Comparison of ENCODE assay signal across 1 cellular context in the genomic region with DNA sequence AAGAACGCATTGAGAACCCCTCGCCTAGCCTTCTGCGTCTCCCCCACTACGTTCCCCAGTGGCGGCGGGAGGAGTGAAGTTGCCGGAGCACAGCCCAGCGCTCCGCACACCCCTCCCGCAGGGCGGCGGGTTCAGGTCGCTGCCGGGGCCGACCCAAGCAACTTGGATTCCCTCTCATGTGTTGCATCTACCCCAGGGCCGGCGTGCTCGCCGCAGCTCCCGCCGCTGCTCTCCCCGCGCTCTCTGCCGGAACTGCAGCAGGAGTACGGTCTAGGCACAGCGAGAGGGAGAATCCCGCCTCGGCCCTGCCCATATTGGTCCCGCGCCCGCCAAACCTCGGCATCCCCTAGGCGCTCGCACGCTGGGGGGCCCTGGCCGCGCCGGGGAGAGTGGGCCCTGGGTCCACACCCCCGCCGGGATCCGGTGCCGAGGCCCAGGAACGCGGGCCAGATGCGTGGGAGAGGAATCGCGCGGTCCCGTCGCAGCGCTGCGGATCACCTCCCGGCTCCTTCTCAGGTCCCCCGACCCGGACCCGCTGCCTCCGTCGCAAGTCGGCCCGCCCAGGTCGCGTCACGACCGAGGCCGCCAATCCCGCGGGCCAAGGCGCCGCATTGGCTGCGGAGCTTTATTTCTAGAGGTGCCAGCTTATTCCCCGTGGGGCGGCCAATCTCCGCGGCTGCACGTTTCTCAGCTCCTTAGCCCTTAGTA.
A peak's percentile ranks its signal among the peaks of the same experiment; 100 is the strongest.
TF ChIP-seq lines count a peak whose summit lies in the region.

No MANE protein-coding gene starts in this region.

TF ChIP-seq in HEK293, 187 proteins besides CTCF, POLR2A, EP300 and RAD21 (continued from another document and continues in another):
- TF ChIP-seq ZBTB11 (tag by site-specific recombination; conservative IDR thresholded peaks at IDR 0.05; ENCODE audit: low read depth) = peak; percentile 66; the same call in 1 of the 2 replicates
- TF ChIP-seq ZSCAN23 (tag by site-specific recombination; IDR thresholded peaks at IDR 0.05) = no peak
- TF ChIP-seq SP7 (tag by site-specific recombination; IDR thresholded peaks at IDR 0.05) = no peak
- TF ChIP-seq ZNF610 (tag by site-specific recombination; IDR thresholded peaks at IDR 0.05; ENCODE audit: borderline replicate concordance) = no peak
- no peak for TF ChIP-seq ZNF664 (tag by site-specific recombination; IDR thresholded peaks at IDR 0.05)
- TF ChIP-seq ZNF670 (tag by site-specific recombination; IDR thresholded peaks at IDR 0.05; ENCODE audit: low read depth) = no peak
- TF ChIP-seq, protein P1, sequence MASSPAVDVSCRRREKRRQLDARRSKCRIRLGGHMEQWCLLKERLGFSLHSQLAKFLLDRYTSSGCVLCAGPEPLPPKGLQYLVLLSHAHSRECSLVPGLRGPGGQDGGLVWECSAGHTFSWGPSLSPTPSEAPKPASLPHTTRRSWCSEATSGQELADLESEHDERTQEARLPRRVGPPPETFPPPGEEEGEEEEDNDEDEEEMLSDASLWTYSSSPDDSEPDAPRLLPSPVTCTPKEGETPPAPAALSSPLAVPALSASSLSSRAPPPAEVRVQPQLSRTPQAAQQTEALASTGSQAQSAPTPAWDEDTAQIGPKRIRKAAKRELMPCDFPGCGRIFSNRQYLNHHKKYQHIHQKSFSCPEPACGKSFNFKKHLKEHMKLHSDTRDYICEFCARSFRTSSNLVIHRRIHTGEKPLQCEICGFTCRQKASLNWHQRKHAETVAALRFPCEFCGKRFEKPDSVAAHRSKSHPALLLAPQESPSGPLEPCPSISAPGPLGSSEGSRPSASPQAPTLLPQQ (tag by site-specific recombination; IDR thresholded peaks at IDR 0.05) = peak; percentile 27; the same call in 1 of the 2 replicates
- no peak for TF ChIP-seq ZNF121 (tag by site-specific recombination; IDR thresholded peaks at IDR 0.05)
- peak; percentile 10 for TF ChIP-seq ZIC2 (tag by site-specific recombination; IDR thresholded peaks at IDR 0.05)
- no peak for TF ChIP-seq ZNF585B (tag by site-specific recombination; IDR thresholded peaks at IDR 0.05)
- TF ChIP-seq ZNF24 (tag by site-specific recombination; IDR thresholded peaks at IDR 0.05) = 0 out of 2 replicates have a peak, but pooled peaks have one; percentile 12
- TF ChIP-seq ZNF133 (tag by site-specific recombination; IDR thresholded peaks at IDR 0.05) = no peak
- TF ChIP-seq ZNF558 (tag by site-specific recombination; IDR thresholded peaks at IDR 0.05) = no peak
- TF ChIP-seq ZNF658 (tag by site-specific recombination; IDR thresholded peaks at IDR 0.05) = no peak
- no peak for TF ChIP-seq GLI4 (tag by site-specific recombination; IDR thresholded peaks at IDR 0.05)
- TF ChIP-seq, protein P2, sequence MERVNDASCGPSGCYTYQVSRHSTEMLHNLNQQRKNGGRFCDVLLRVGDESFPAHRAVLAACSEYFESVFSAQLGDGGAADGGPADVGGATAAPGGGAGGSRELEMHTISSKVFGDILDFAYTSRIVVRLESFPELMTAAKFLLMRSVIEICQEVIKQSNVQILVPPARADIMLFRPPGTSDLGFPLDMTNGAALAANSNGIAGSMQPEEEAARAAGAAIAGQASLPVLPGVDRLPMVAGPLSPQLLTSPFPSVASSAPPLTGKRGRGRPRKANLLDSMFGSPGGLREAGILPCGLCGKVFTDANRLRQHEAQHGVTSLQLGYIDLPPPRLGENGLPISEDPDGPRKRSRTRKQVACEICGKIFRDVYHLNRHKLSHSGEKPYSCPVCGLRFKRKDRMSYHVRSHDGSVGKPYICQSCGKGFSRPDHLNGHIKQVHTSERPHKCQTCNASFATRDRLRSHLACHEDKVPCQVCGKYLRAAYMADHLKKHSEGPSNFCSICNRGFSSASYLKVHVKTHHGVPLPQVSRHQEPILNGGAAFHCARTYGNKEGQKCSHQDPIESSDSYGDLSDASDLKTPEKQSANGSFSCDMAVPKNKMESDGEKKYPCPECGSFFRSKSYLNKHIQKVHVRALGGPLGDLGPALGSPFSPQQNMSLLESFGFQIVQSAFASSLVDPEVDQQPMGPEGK (tag by site-specific recombination; IDR thresholded peaks at IDR 0.05) = peak; percentile 7; the same call in 1 of the 2 replicates
- TF ChIP-seq PRDM10 (tag by site-specific recombination; IDR thresholded peaks at IDR 0.05) = peak; percentile 90
- TF ChIP-seq, protein P3, sequence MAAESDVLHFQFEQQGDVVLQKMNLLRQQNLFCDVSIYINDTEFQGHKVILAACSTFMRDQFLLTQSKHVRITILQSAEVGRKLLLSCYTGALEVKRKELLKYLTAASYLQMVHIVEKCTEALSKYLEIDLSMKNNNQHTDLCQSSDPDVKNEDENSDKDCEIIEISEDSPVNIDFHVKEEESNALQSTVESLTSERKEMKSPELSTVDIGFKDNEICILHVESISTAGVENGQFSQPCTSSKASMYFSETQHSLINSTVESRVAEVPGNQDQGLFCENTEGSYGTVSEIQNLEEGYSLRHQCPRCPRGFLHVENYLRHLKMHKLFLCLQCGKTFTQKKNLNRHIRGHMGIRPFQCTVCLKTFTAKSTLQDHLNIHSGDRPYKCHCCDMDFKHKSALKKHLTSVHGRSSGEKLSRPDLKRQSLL (tag by site-specific recombination; IDR thresholded peaks at IDR 0.05) = no peak
- no peak for TF ChIP-seq ZNF239 (tag by site-specific recombination; IDR thresholded peaks at IDR 0.05)
- TF ChIP-seq ZNF776 (tag by site-specific recombination; IDR thresholded peaks at IDR 0.05; ENCODE audit: borderline replicate concordance) = no peak
- no peak for TF ChIP-seq MZF1 (tag by site-specific recombination; IDR thresholded peaks at IDR 0.05; ENCODE audit: borderline replicate concordance)
- TF ChIP-seq ZFHX2 (tag by site-specific recombination; conservative IDR thresholded peaks at IDR 0.05) = peak; percentile 42
- TF ChIP-seq ZBTB20 (tag by site-specific recombination; IDR thresholded peaks at IDR 0.05) = peak; percentile 49; the same call in 1 of the 2 replicates
- TF ChIP-seq INSM2 (tag by site-specific recombination; IDR thresholded peaks at IDR 0.05) = no peak
- TF ChIP-seq, protein P4, sequence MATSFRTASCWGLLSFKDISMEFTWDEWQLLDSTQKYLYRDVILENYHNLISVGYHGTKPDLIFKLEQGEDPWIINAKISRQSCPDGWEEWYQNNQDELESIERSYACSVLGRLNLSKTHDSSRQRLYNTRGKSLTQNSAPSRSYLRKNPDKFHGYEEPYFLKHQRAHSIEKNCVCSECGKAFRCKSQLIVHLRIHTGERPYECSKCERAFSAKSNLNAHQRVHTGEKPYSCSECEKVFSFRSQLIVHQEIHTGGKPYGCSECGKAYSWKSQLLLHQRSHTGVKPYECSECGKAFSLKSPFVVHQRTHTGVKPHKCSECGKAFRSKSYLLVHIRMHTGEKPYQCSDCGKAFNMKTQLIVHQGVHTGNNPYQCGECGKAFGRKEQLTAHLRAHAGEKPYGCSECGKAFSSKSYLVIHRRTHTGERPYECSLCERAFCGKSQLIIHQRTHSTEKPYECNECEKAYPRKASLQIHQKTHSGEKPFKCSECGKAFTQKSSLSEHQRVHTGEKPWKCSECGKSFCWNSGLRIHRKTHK (tag by site-specific recombination; IDR thresholded peaks at IDR 0.05) = no peak
- peak; percentile 66 for TF ChIP-seq SP2 (tag by site-specific recombination; IDR thresholded peaks at IDR 0.05)
- TF ChIP-seq ZNF16 (tag by site-specific recombination; IDR thresholded peaks at IDR 0.05; ENCODE audit: low read depth) = no peak
- TF ChIP-seq ZNF501 (tag by site-specific recombination; IDR thresholded peaks at IDR 0.05) = peak; percentile 59; the same call in 1 of the 2 replicates
- TF ChIP-seq ZNF335 (tag by site-specific recombination; conservative IDR thresholded peaks at IDR 0.05) = peak; percentile 52; the same call in 1 of the 2 replicates
- TF ChIP-seq ZNF768 (tag by site-specific recombination; IDR thresholded peaks at IDR 0.05) = no peak
- no peak for TF ChIP-seq ZNF596 (tag by site-specific recombination; IDR thresholded peaks at IDR 0.05)
- TF ChIP-seq ZNF266 (tag by site-specific recombination; IDR thresholded peaks at IDR 0.05; ENCODE audit: low read depth) = no peak
- TF ChIP-seq, protein P5, sequence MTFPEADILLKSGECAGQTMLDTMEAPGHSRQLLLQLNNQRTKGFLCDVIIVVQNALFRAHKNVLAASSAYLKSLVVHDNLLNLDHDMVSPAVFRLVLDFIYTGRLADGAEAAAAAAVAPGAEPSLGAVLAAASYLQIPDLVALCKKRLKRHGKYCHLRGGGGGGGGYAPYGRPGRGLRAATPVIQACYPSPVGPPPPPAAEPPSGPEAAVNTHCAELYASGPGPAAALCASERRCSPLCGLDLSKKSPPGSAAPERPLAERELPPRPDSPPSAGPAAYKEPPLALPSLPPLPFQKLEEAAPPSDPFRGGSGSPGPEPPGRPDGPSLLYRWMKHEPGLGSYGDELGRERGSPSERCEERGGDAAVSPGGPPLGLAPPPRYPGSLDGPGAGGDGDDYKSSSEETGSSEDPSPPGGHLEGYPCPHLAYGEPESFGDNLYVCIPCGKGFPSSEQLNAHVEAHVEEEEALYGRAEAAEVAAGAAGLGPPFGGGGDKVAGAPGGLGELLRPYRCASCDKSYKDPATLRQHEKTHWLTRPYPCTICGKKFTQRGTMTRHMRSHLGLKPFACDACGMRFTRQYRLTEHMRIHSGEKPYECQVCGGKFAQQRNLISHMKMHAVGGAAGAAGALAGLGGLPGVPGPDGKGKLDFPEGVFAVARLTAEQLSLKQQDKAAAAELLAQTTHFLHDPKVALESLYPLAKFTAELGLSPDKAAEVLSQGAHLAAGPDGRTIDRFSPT (tag by site-specific recombination; IDR thresholded peaks at IDR 0.05) = peak; percentile 55; the same call in 1 of the 2 replicates
- TF ChIP-seq ZNF350 (tag by site-specific recombination; IDR thresholded peaks at IDR 0.05) = no peak
- peak; percentile 13; the same call in 1 of the 2 replicates for TF ChIP-seq KLF9 (tag by site-specific recombination; IDR thresholded peaks at IDR 0.05; ENCODE audit: low read depth)
- TF ChIP-seq ZNF423 (tag by site-specific recombination; IDR thresholded peaks at IDR 0.05) = no peak
- TF ChIP-seq TCF7L2 (IDR thresholded peaks at IDR 0.05; ENCODE audit: borderline replicate concordance, low read depth, low read length) = no peak
- TF ChIP-seq, protein P6, sequence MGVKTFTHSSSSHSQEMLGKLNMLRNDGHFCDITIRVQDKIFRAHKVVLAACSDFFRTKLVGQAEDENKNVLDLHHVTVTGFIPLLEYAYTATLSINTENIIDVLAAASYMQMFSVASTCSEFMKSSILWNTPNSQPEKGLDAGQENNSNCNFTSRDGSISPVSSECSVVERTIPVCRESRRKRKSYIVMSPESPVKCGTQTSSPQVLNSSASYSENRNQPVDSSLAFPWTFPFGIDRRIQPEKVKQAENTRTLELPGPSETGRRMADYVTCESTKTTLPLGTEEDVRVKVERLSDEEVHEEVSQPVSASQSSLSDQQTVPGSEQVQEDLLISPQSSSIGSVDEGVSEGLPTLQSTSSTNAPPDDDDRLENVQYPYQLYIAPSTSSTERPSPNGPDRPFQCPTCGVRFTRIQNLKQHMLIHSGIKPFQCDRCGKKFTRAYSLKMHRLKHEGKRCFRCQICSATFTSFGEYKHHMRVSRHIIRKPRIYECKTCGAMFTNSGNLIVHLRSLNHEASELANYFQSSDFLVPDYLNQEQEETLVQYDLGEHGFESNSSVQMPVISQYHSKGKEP (tag by site-specific recombination; IDR thresholded peaks at IDR 0.05) = no peak
